9 cellular contexts compared by ENCODE assay signal in genomic region chr2:180240774-180241173, GRCh38.
DNase-seq lines count a peak whose midpoint lies in the region; ATAC-seq, FAIRE-seq and TF ChIP-seq lines count a peak whose summit lies in the region.
"Had no signal": no experiment of that assay in that cellular context is flagged by ENCODE, and none has a peak within 500 bp of the region (broad histone marks: within the 10 kb centered on the region; RNA-seq: fewer than 3 reads in every experiment).

No MANE protein-coding gene starts in this region.

- no peak for ATAC-seq in HG02870 (IDR thresholded peaks at IDR 0.05; ENCODE audit: unreplicated experiment)
- ATAC-seq in GM21360 (IDR thresholded peaks at IDR 0.05; ENCODE audit: unreplicated experiment): no peak

- H3K4me3 ChIP-seq in OCI-LY3 (ENCODE audit: low read length) (no peak overlapping the region), fibroblast of the aortic adventitia (ENCODE audit: low read depth, low read length) (no peak overlapping the region)
- H3K4me3 ChIP-seq: SJSA1 had no signal

- TF ChIP-seq CTCF in OCI-LY3 (IDR thresholded peaks at IDR 0.05; ENCODE audit: low read depth, low read length) (peak; percentile 47), fibroblast of the aortic adventitia (IDR thresholded peaks at IDR 0.05; ENCODE audit: insufficient read depth, low read length) (peak; percentile 49)

- no peak overlapping the region for H3K9ac ChIP-seq in OCI-LY3 (ENCODE audit: low read length)

- H4K20me1 ChIP-seq in OCI-LY3 (ENCODE audit: insufficient read depth, low read length): no peaks in the 10 kb centered on the region

- no peaks in the 10 kb centered on the region for H3K36me3 ChIP-seq in OCI-LY3 (replicated peaks; ENCODE audit: low read depth, low read length)
- H3K36me3 ChIP-seq: SJSA1 had no signal

- no peaks in the 10 kb centered on the region for H3K79me2 ChIP-seq in OCI-LY3 (ENCODE audit: low read length)

- FAIRE-seq in GM12891 (lab: Jason Lieb, UNC): peak; percentile 16

- no peak overlapping the region for H3K4me2 ChIP-seq in OCI-LY3 (ENCODE audit: low read length)

- TF ChIP-seq POLR2A in GM12891 (IDR thresholded peaks at IDR 0.05; ENCODE audit: low read depth, low read length): no peak

- H3K4me1 ChIP-seq in OCI-LY3 (ENCODE audit: low read length): no peaks in the 10 kb centered on the region
- H3K4me1 ChIP-seq: SJSA1 had no signal

- peak; percentile 11 for DNase-seq in AG08396 (ENCODE audit: low spot score)
- DNase-seq in GM12891 (ENCODE audit: insufficient read length, low spot score): no peak
- DNase-seq in fibroblast of the aortic adventitia (ENCODE audit: low read depth): peak; percentile 56
- DNase-seq in mesenteric fat pad (ENCODE audit: low spot score): no peak
- no peak for DNase-seq in superior temporal gyrus (ENCODE audit: extremely low spot score)

- H3K27ac ChIP-seq in OCI-LY3 (ENCODE audit: low read length): no peak overlapping the region
- H3K27ac ChIP-seq: SJSA1 had no signal

- H2AFZ ChIP-seq in OCI-LY3 (ENCODE audit: low read depth, low read length): no peak overlapping the region

- no peaks in the 10 kb centered on the region for H3K9me3 ChIP-seq in OCI-LY3 (ENCODE audit: insufficient read depth, low read length)
- H3K9me3 ChIP-seq: SJSA1 had no signal

- H3K27me3 ChIP-seq in OCI-LY3 (ENCODE audit: low read depth, low read length): no peaks in the 10 kb centered on the region
- H3K27me3 ChIP-seq: SJSA1 had no signal

TF ChIP-seq in GM12891, 5 proteins besides CTCF, POLR2A, EP300 and RAD21:
- TF ChIP-seq SPI1 (IDR thresholded peaks at IDR 0.05; ENCODE audit: low read depth, low read length): no peak
- no peak for TF ChIP-seq TAF1 (IDR thresholded peaks at IDR 0.05; ENCODE audit: low read depth, low read length)
- TF ChIP-seq PAX5 (IDR thresholded peaks at IDR 0.05; ENCODE audit: insufficient read depth, low read length, severe bottlenecking): no peak
- TF ChIP-seq POLR2AphosphoS5 (IDR thresholded peaks at IDR 0.05; ENCODE audit: low read depth, low read length): no peak
- TF ChIP-seq POU2F2 (IDR thresholded peaks at IDR 0.05; ENCODE audit: low read depth, low read length): no peak

Comparison
In these comparisons a context has a peak if more than half of its experiments do, and no peak if none do; other contexts are left out.
1. DNase-seq: peak in AG08396 (single experiment) and fibroblast of the aortic adventitia (single experiment); none in GM12891 (single experiment), mesenteric fat pad (single experiment) and superior temporal gyrus (single experiment).